8 cellular contexts compared by ENCODE assay signal in genomic region chr15:41558400-41559238, GRCh38. TPM values are rescaled to one million over a fixed set of nuclear protein-coding genes. Genes with fewer than 3 reads are reported as not detected.
A peak's percentile ranks its signal among the peaks of the same experiment; 100 is the strongest.
DNase-seq lines count a peak whose midpoint lies in the region; ATAC-seq and TF ChIP-seq lines count a peak whose summit lies in the region.

Gene TYRO3 (plus strand): TSS chr15:41559212. CDS start chr15:41559258, 46 bp downstream.

- peak within 1 kb of the TSS; percentile 84 for H3K4me3 Mint-ChIP-seq in activated naive CD4-positive, alpha-beta T cell treated with anti-CD3 and anti-CD28 coated beads, Interleukin-2, amount 10 ng/mL, durations not matched to agents 7 days and 5 days

- ATAC-seq in omental fat pad (ENCODE audit: low FRiP score), result peak; percentile 60

- peak within 1 kb of the TSS; percentile 86 for H3K27ac Mint-ChIP-seq in activated naive CD4-positive, alpha-beta T cell treated with anti-CD3 and anti-CD28 coated beads, Interleukin-2, amount 10 ng/mL, durations not matched to agents 7 days and 5 days

- H3K4me1 ChIP-seq in SJCRH30, result peaks cover 5% of the 10 kb centered on the region

- CTCF ChIA-PET in activated naive CD4-positive, alpha-beta T cell treated with anti-CD3 and anti-CD28 coated beads, Interleukin-2, amount 10 ng/mL, durations not matched to agents 7 days and 5 days (lab: Charles Lee), result interaction anchor here (0.7 to 2.1 kb wide), 9 partner anchors 10 to 504 kb away, joined by 3 to 8 read pairs (median 3); no protein-coding TSS in a partner anchor

- H3K9me3 ChIP-seq in SJCRH30 (replicated peaks), result no peaks in the 10 kb centered on the region

- peak within 1 kb of the TSS; percentile 41; the same call in 1 of the 2 replicates for H3K27ac ChIP-seq in SJCRH30

- H3K27me3 Mint-ChIP-seq in activated naive CD4-positive, alpha-beta T cell treated with anti-CD3 and anti-CD28 coated beads, Interleukin-2, amount 10 ng/mL, durations not matched to agents 7 days and 5 days, result peaks cover 79% of the 10 kb centered on the region

- peaks cover 29% of the 10 kb centered on the region for H3K4me1 Mint-ChIP-seq in activated naive CD4-positive, alpha-beta T cell treated with anti-CD3 and anti-CD28 coated beads, Interleukin-2, amount 10 ng/mL, durations not matched to agents 7 days and 5 days

- H3K36me3 Mint-ChIP-seq in activated naive CD4-positive, alpha-beta T cell treated with anti-CD3 and anti-CD28 coated beads, Interleukin-2, amount 10 ng/mL, durations not matched to agents 7 days and 5 days, result peaks cover 2% of the 10 kb centered on the region

- peak within 1 kb of the TSS; percentile 69 for H3K4me3 ChIP-seq in SJCRH30

- H3K36me3 ChIP-seq in SJCRH30, result no peaks in the 10 kb centered on the region

- no peaks in the 10 kb centered on the region for H3K27me3 ChIP-seq in SJCRH30

- TF ChIP-seq CTCF in GM20000 (IDR thresholded peaks at IDR 0.05; ENCODE audit: extremely low read depth, missing control alignments) (peak; percentile 8), omental fat pad (IDR thresholded peaks at IDR 0.05) (no peak)

- H3K9me3 Mint-ChIP-seq in activated naive CD4-positive, alpha-beta T cell treated with anti-CD3 and anti-CD28 coated beads, Interleukin-2, amount 10 ng/mL, durations not matched to agents 7 days and 5 days, result no peaks in the 10 kb centered on the region

- DNase-seq in AG08395 (ENCODE audit: low spot score) (peak; percentile 78), GM20000 (ENCODE audit: low spot score) (peak; percentile 91), SJCRH30 (peak; percentile 56 to 59), glomerular visceral epithelial cell (ENCODE audit: extremely low spot score) (peak; percentile 52), omental fat pad (ENCODE audit: low spot score) (peak; percentile 40), superior temporal gyrus (ENCODE audit: extremely low spot score) (peak; percentile 60), OCI-M2 (lab: John Stamatoyannopoulos, UW; ENCODE audit: unreplicated experiment) (no peak)
- DNase-seq in activated naive CD4-positive, alpha-beta T cell treated with anti-CD3 and anti-CD28 coated beads, Interleukin-2, amount 10 ng/mL, durations not matched to agents 7 days and 5 days, result peak; percentile 78

RNA-seq across cellular contexts. Expression of gene TYRO3, which starts in this region (rescaled TPM):
- total RNA-seq in SJCRH30 (2014; rRNA removed; shearing (Covaris generic)), result 23.2 and 24.4 TPM in 2 replicates
- 10 to 100 TPM; 13.4 to 59.9 (median 40.6) TPM for total RNA-seq in omental fat pad
